9 cellular contexts compared by ENCODE assay signal in the genomic region with DNA sequence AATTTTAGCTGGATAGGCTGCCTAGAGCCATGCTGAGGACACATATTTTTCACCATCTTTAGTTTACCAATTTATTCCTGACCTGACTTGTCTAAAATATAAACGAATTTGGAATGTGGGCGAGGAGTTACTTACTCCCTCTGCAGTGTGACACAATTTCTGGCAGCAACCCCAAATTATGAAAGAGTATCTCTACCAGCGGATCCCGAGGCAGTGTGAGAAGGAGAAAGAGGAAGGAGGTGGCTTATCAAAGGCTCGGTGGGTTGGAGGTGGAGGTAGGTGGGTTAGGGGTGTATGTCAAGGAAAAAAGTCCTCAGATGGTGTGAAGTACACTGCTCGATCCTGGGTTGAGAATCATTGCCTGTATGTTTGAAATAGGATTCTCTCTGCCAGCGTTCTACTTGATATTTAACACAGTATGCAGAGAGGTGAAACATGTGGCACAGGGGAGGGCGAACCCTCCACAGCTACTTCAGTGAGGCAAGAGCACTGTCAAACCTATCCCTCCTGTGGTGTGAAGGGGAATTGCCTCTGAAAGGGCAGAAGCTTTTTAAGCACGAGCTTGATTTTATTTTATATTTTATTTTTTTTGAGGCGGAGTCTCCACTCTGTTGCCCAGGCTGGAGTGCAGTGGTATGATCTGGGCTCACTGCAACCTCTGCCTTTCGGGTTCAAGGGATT.
DNase-seq lines count a peak whose midpoint lies in the region; ATAC-seq and TF ChIP-seq lines count a peak whose summit lies in the region.
"Had no signal": no experiment of that assay in that cellular context is flagged by ENCODE, and none has a peak within 500 bp of the region (broad histone marks: within the 10 kb centered on the region; RNA-seq: fewer than 3 reads in every experiment).

No MANE protein-coding gene starts in this region.

- DNase-seq in activated T-cell treated with anti-CD3 and anti-CD28 coated beads for 1 hour (ENCODE audit: low read depth) (peak; percentile 0), NOMO-1 treated with DMSO at 0.1 percent for 48 hours (lab: John Stamatoyannopoulos, UW; ENCODE audit: unreplicated experiment) (peak; percentile 46), amniotic epithelial cell (ENCODE audit: low read depth) (peak; percentile 80), islet precursor cell (peak; percentile 58), tibial nerve (ENCODE audit: low spot score in 2 of 2) (peak in 1 of 2 donors; percentile 9), COLO829 (ENCODE audit: low spot score) (no peak)
- DNase-seq in activated T-cell treated with anti-CD3 and anti-CD28 coated beads, Interleukin-2, amount 50 U/mL, for 24 hours = no peak

- peaks cover 0 to 23% (median 0%) of the 10 kb centered on the region in 4 donors for H3K4me1 ChIP-seq in tibial nerve
- H3K4me1 ChIP-seq: gastrocnemius medialis had no signal

- peaks cover 19% of the 10 kb centered on the region for H3K27me3 Mint-ChIP-seq in activated T-cell treated with anti-CD3 and anti-CD28 coated beads, Interleukin-2, amount 50 U/mL, for 24 hours

- no peak overlapping the region for H3K4me3 ChIP-seq in tibial nerve
- H3K4me3 ChIP-seq: gastrocnemius medialis had no signal

- 70 to 77% methylated on average over 11 of the region's 11 CpGs for WGBS in tibial nerve, 2 donors

- TF ChIP-seq POLR2A in tibial nerve (IDR thresholded peaks at IDR 0.05) = no peak

- no peaks in the 10 kb centered on the region for H3K9me3 ChIP-seq in tibial nerve
- H3K9me3 ChIP-seq: gastrocnemius medialis had no signal

- TF ChIP-seq CTCF in tibial nerve (IDR thresholded peaks at IDR 0.05) = peak in 3 of 5 experiments; percentile 11 to 18 (median 13)

- ATAC-seq in HG02938 (IDR thresholded peaks at IDR 0.05; ENCODE audit: unreplicated experiment) = peak; percentile 77

- no peaks in the 10 kb centered on the region for H3K27me3 ChIP-seq in tibial nerve
- H3K27me3 ChIP-seq: gastrocnemius medialis had no signal

- TF ChIP-seq EP300 in tibial nerve (IDR thresholded peaks at IDR 0.05) = no peak

- H3K27ac ChIP-seq in tibial nerve = peak overlapping the region in 1 of 4 donors; percentile 77
- H3K27ac ChIP-seq: gastrocnemius medialis had no signal

- H3K9me3 Mint-ChIP-seq in activated T-cell treated with anti-CD3 and anti-CD28 coated beads, Interleukin-2, amount 50 U/mL, for 24 hours = no peaks in the 10 kb centered on the region

- no peak overlapping the region for H3K27ac Mint-ChIP-seq in activated T-cell treated with anti-CD3 and anti-CD28 coated beads, Interleukin-2, amount 50 U/mL, for 24 hours

- no peak overlapping the region for H3K4me3 Mint-ChIP-seq in activated T-cell treated with anti-CD3 and anti-CD28 coated beads, Interleukin-2, amount 50 U/mL, for 24 hours

- H3K36me3 Mint-ChIP-seq in activated T-cell treated with anti-CD3 and anti-CD28 coated beads, Interleukin-2, amount 50 U/mL, for 24 hours (ENCODE audit: low read depth) = no peaks in the 10 kb centered on the region

- peaks cover 0 to 12% (median 3%) of the 10 kb centered on the region in 3 donors for H3K36me3 ChIP-seq in tibial nerve
- H3K36me3 ChIP-seq: gastrocnemius medialis had no signal

- H3K4me1 Mint-ChIP-seq in activated T-cell treated with anti-CD3 and anti-CD28 coated beads, Interleukin-2, amount 50 U/mL, for 24 hours (ENCODE audit: low read depth) = peaks cover 7% of the 10 kb centered on the region

Comparison
In these comparisons a context has a peak if more than half of its experiments do, and no peak if none do; other contexts are left out.
1. DNase-seq: peak in activated T-cell treated with anti-CD3 and anti-CD28 coated beads for 1 hour (single experiment), NOMO-1 treated with DMSO at 0.1 percent for 48 hours (single experiment), amniotic epithelial cell (single experiment) and islet precursor cell (single experiment); none in activated T-cell treated with anti-CD3 and anti-CD28 coated beads, Interleukin-2, amount 50 U/mL, for 24 hours (single experiment) and COLO829 (single experiment).